ENCODE assay signal across 27 cellular contexts in genomic region chr6:108710560-108710959, GRCh38.
"Had no signal": no experiment of that assay in that cellular context is flagged by ENCODE, and none has a peak within 500 bp of the region (broad histone marks: within the 10 kb centered on the region; RNA-seq: fewer than 3 reads in every experiment).

No MANE protein-coding gene starts in this region.

- H3K9me3 ChIP-seq: adrenal gland, body of pancreas, colonic mucosa, ovary, stomach, suprapubic skin, tibial artery had no signal

- H3K27ac ChIP-seq: adrenal gland, body of pancreas, colonic mucosa, ovary, stomach, suprapubic skin, tibial artery had no signal

- H3K4me3 ChIP-seq: adrenal gland, body of pancreas, colonic mucosa, ovary, stomach, suprapubic skin, tibial artery had no signal

- H3K36me3 Mint-ChIP-seq: activated CD8-positive, alpha-beta memory T cell treated with anti-CD3 and anti-CD28 coated beads, Interleukin-2, amount 10 ng/mL, durations not matched to agents 7 days and 5 days; activated naive CD8-positive, alpha-beta T cell; natural killer cell; stimulated activated naive B cell treated with anti-CD40 and anti-IgM and Interleukin-4, amounts not matched to agents 10 μg/mL and 1 μg/mL and 100 μg/mL, for 72 hours; T-cell had no signal

- H3K9me3 Mint-ChIP-seq: activated T-helper 2 cell treated with anti-CD3 and anti-CD28 coated beads, Interferon-gamma antibody, Interleukin-2, Interleukin-4, amounts not matched to agents 10 μg/mL and 5 μg/mL and 100 μg/mL, durations not matched to agents 14 hours and 24 hours and 36 hours; natural killer cell; T-cell; T-helper 2 cell treated with Interferon-gamma antibody and Interleukin-4, amounts not matched to agents 5 μg/mL and 100 μg/mL, for 36 hours had no signal

- H3K4me1 Mint-ChIP-seq: stimulated activated naive B cell treated with anti-CD40 and anti-IgM and Interleukin-4, amounts not matched to agents 10 μg/mL and 1 μg/mL and 100 μg/mL, for 72 hours had no signal

- DNase-seq: activated CD4-positive, alpha-beta T cell treated with anti-CD3 and anti-CD28 coated beads for 36 hours; activated CD4-positive, CD25-positive, alpha-beta regulatory T cell; activated CD8-positive, alpha-beta memory T cell treated with anti-CD3 and anti-CD28 coated beads, Interleukin-2, amount 10 ng/mL, durations not matched to agents 7 days and 5 days; activated CD8-positive, alpha-beta T cell treated with anti-CD3 and anti-CD28 coated beads, Interleukin-2, amount 10 ng/mL, durations not matched to agents 7 days and 5 days; activated T-cell treated with anti-CD3 and anti-CD28 coated beads, Interleukin-2, amount 50 U/mL, for 48 hours; adrenal gland; cerebellar nuclear complex; colonic mucosa; effector CD8-positive, alpha-beta T cell; erythroblast; foreskin fibroblast; left ventricle myocardium superior; natural killer cell; ovary; retina; stimulated activated CD4-positive, alpha-beta T cell treated with anti-CD3 and anti-CD28 coated beads, Interleukin-15, amount 100 ng/mL, for 24 hours; stimulated activated CD4-positive, alpha-beta T cell treated with anti-CD3 and anti-CD28 coated beads, Interleukin-2, amount 100 ng/mL, for 24 hours; stimulated activated naive B cell treated with anti-CD40 and anti-IgM and Interleukin-4, amounts not matched to agents 10 μg/mL and 1 μg/mL and 100 μg/mL, for 72 hours; T-cell; tibial artery had no signal

- H3K4me3 Mint-ChIP-seq: activated CD4-positive, alpha-beta T cell treated with anti-CD3 and anti-CD28 coated beads for 36 hours; activated CD8-positive, alpha-beta memory T cell treated with anti-CD3 and anti-CD28 coated beads, Interleukin-2, amount 10 ng/mL, durations not matched to agents 7 days and 5 days; activated CD8-positive, alpha-beta T cell treated with anti-CD3 and anti-CD28 coated beads, Interleukin-2, amount 10 ng/mL, durations not matched to agents 7 days and 5 days; activated naive CD8-positive, alpha-beta T cell; natural killer cell; stimulated activated naive B cell treated with anti-CD40 and anti-IgM and Interleukin-4, amounts not matched to agents 10 μg/mL and 1 μg/mL and 100 μg/mL, for 72 hours; T-cell; T-helper 2 cell treated with Interferon-gamma antibody and Interleukin-4, amounts not matched to agents 5 μg/mL and 100 μg/mL, for 36 hours had no signal

- H3K4me1 ChIP-seq: colonic mucosa had no signal

- H3K27me3 Mint-ChIP-seq: activated CD4-positive, alpha-beta T cell treated with anti-CD3 and anti-CD28 coated beads for 36 hours; activated naive CD8-positive, alpha-beta T cell; T-cell had no signal

- H3K36me3 ChIP-seq: adrenal gland, colonic mucosa, ovary, stomach, suprapubic skin, tibial artery had no signal

- H3K27ac Mint-ChIP-seq: activated CD4-positive, alpha-beta T cell treated with anti-CD3 and anti-CD28 coated beads for 36 hours; activated CD8-positive, alpha-beta memory T cell treated with anti-CD3 and anti-CD28 coated beads, Interleukin-2, amount 10 ng/mL, durations not matched to agents 7 days and 5 days; activated CD8-positive, alpha-beta T cell treated with anti-CD3 and anti-CD28 coated beads, Interleukin-2, amount 10 ng/mL, durations not matched to agents 7 days and 5 days; activated naive CD8-positive, alpha-beta T cell; activated T-helper 2 cell treated with anti-CD3 and anti-CD28 coated beads, Interferon-gamma antibody, Interleukin-2, Interleukin-4, amounts not matched to agents 10 μg/mL and 5 μg/mL and 100 μg/mL, durations not matched to agents 14 hours and 24 hours and 36 hours; natural killer cell; progenitor cell of endocrine pancreas; stimulated activated naive B cell treated with anti-CD40 and anti-IgM and Interleukin-4, amounts not matched to agents 10 μg/mL and 1 μg/mL and 100 μg/mL, for 72 hours; T-cell; T-helper 2 cell treated with Interferon-gamma antibody and Interleukin-4, amounts not matched to agents 5 μg/mL and 100 μg/mL, for 36 hours had no signal
